8 cellular contexts compared by ENCODE assay signal in genomic region chr5:123549256-123549904, GRCh38. TPM values are rescaled to one million over a fixed set of nuclear protein-coding genes. Genes with fewer than 3 reads are reported as not detected.
DNase-seq lines count a peak whose midpoint lies in the region; ATAC-seq, FAIRE-seq and TF ChIP-seq lines count a peak whose summit lies in the region.

No MANE protein-coding gene starts in this region.

- peak overlapping the region; percentile 33 to 62 for H3K4me3 Mint-ChIP-seq in activated T-cell treated with anti-CD3 and anti-CD28 coated beads, Interleukin-2, amount 50 U/mL, for 72 hours
- no peak overlapping the region for H3K4me3 Mint-ChIP-seq in CD14-positive monocyte

- intact Hi-C loops in CD14-positive monocyte (cut with micrococcal nuclease): no loop called here

- peaks cover 3% of the 10 kb centered on the region; the same call in 1 of the 2 replicates for H3K36me3 ChIP-seq in BLaER1

- H3K4me1 Mint-ChIP-seq in activated T-cell treated with anti-CD3 and anti-CD28 coated beads, Interleukin-2, amount 50 U/mL, for 72 hours (ENCODE audit: low read depth): peaks cover 31% of the 10 kb centered on the region
- H3K4me1 Mint-ChIP-seq in CD14-positive monocyte: peaks cover 8% of the 10 kb centered on the region

- TF ChIP-seq POLR2A in H54 (IDR thresholded peaks at IDR 0.05; ENCODE audit: low read depth, low read length): no peak

- TF ChIP-seq CTCF in GM20000 (IDR thresholded peaks at IDR 0.05; ENCODE audit: extremely low read depth, missing control alignments) (no peak), CD14-positive monocyte (IDR thresholded peaks at IDR 0.05) (no peak)

- peak; percentile 98 for ATAC-seq in HG03558 (IDR thresholded peaks at IDR 0.05; ENCODE audit: extremely low read depth, unreplicated experiment)
- ATAC-seq in activated T-cell treated with anti-CD3 and anti-CD28 coated beads, Interleukin-2, amount 50 U/mL, for 72 hours (replicated peaks in 1 of 2): peak; percentile 99

- peaks cover 8% of the 10 kb centered on the region for H4K20me1 ChIP-seq in BLaER1

- no peaks in the 10 kb centered on the region for H3K9me3 ChIP-seq in BLaER1

- H3K27me3 Mint-ChIP-seq in activated T-cell treated with anti-CD3 and anti-CD28 coated beads, Interleukin-2, amount 50 U/mL, for 72 hours (ENCODE audit: low read depth): no peaks in the 10 kb centered on the region
- H3K27me3 Mint-ChIP-seq in CD14-positive monocyte (ENCODE audit: low read depth in 3 of 3): no peaks in the 10 kb centered on the region

- no peak overlapping the region for H3K4me3 ChIP-seq in BLaER1

- H3K27ac Mint-ChIP-seq in activated T-cell treated with anti-CD3 and anti-CD28 coated beads, Interleukin-2, amount 50 U/mL, for 72 hours: peak overlapping the region; percentile 70
- peak overlapping the region in 1 of 7 donors; percentile 80 for H3K27ac Mint-ChIP-seq in CD14-positive monocyte

- no peak for FAIRE-seq in H54 (lab: Jason Lieb, UNC)

- peaks cover 9% of the 10 kb centered on the region for H3K4me1 ChIP-seq in BLaER1

- peak overlapping the region; percentile 63 for H3K4me2 ChIP-seq in BLaER1

- no peaks in the 10 kb centered on the region for H3K9me3 Mint-ChIP-seq in activated T-cell treated with anti-CD3 and anti-CD28 coated beads, Interleukin-2, amount 50 U/mL, for 72 hours
- no peaks in the 10 kb centered on the region for H3K9me3 Mint-ChIP-seq in CD14-positive monocyte

- no peak overlapping the region; the same call in 1 of the 2 replicates for H3K27ac ChIP-seq in BLaER1

- no peaks in the 10 kb centered on the region for H3K27me3 ChIP-seq in BLaER1

- H3K36me3 Mint-ChIP-seq in activated T-cell treated with anti-CD3 and anti-CD28 coated beads, Interleukin-2, amount 50 U/mL, for 72 hours (ENCODE audit: insufficient read depth in 2 of 2): peaks cover 0 to 3% of the 10 kb centered on the region in 2 donors
- peaks cover 21 to 26% of the 10 kb centered on the region in 2 donors for H3K36me3 Mint-ChIP-seq in CD14-positive monocyte

- no peak overlapping the region for H3K9ac ChIP-seq in BLaER1

- DNase-seq in GM20000 (ENCODE audit: low spot score) (peak; percentile 38), H54 (ENCODE audit: insufficient read length, low spot score) (no peak), kidney glomerular epithelial cell (lab: John Stamatoyannopoulos, UW) (no peak), CD14-positive monocyte (ENCODE audit: low spot score) (no peak)
- DNase-seq in activated T-cell treated with anti-CD3 and anti-CD28 coated beads, Interleukin-2, amount 50 U/mL, for 72 hours: peak; percentile 67
- DNase-seq in stimulated activated CD8-positive, alpha-beta memory T cell treated with anti-CD3 and anti-CD28 coated beads, Interleukin-2, amount 100 ng/mL, for 48 hours (ENCODE audit: low read depth in 2 of 2): peak; percentile 2 to 10

RNA-seq across cellular contexts. Expression of gene CSNK1G3, which starts 37.4 kb away (rescaled TPM):
- total RNA-seq in activated T-cell treated with anti-CD3 and anti-CD28 coated beads, Interleukin-2, amount 50 U/mL, for 72 hours: 10 to 100 TPM; 56.2 to 58.5 TPM
- polyA plus RNA-seq in CD14-positive monocyte: 10 to 100 TPM; 17.1 to 22.3 TPM

Comparison
In these comparisons a context has a peak if more than half of its experiments do, and no peak if none do; other contexts are left out.
1. DNase-seq: peak in GM20000 (single experiment), activated T-cell treated with anti-CD3 and anti-CD28 coated beads, Interleukin-2, amount 50 U/mL, for 72 hours (2 of 2) and stimulated activated CD8-positive, alpha-beta memory T cell treated with anti-CD3 and anti-CD28 coated beads, Interleukin-2, amount 100 ng/mL, for 48 hours (2 of 2); none in H54 (single experiment), kidney glomerular epithelial cell (single experiment) and CD14-positive monocyte (single experiment).
2. H3K4me3 Mint-ChIP-seq: peak in activated T-cell treated with anti-CD3 and anti-CD28 coated beads, Interleukin-2, amount 50 U/mL, for 72 hours (2 of 2); none in CD14-positive monocyte (0 of 2).